ENCODE assay signal across 30 cellular contexts in genomic region chr7:134051020-134051419, GRCh38.
"Had no signal": no experiment of that assay in that cellular context is flagged by ENCODE, and none has a peak within 500 bp of the region (broad histone marks: within the 10 kb centered on the region; RNA-seq: fewer than 3 reads in every experiment).

No MANE protein-coding gene starts in this region.

- DNase-seq: activated CD4-positive, alpha-beta T cell treated with anti-CD3 and anti-CD28 coated beads for 36 hours; activated CD4-positive, CD25-positive, alpha-beta regulatory T cell; activated CD8-positive, alpha-beta memory T cell treated with anti-CD3 and anti-CD28 coated beads, Interleukin-2, amount 10 ng/mL, durations not matched to agents 7 days and 5 days; activated CD8-positive, alpha-beta T cell treated with anti-CD3 and anti-CD28 coated beads, Interleukin-2, amount 10 ng/mL, durations not matched to agents 7 days and 5 days; activated effector memory CD4-positive, alpha-beta T cell treated with Interleukin-2 at 50 U/mL for 16 hours; activated naive CD4-positive, alpha-beta T cell treated with Interleukin-2 at 50 U/mL for 16 hours; anterior cingulate cortex; endodermal cell; foreskin fibroblast; heart left ventricle; hypothalamus; immature natural killer cell; kidney; naive B cell; nephron progenitor cell; pancreas; retina; stimulated activated CD4-positive, alpha-beta T cell treated with anti-CD3 and anti-CD28 coated beads, Interleukin-4, amount 100 ng/mL, for 24 hours had no signal

- H3K4me1 ChIP-seq: heart left ventricle, pancreas, prostate gland, upper lobe of left lung, vagina had no signal

- H3K36me3 ChIP-seq: heart left ventricle, pancreas, prostate gland, upper lobe of left lung, vagina had no signal

- H3K4me3 ChIP-seq: heart left ventricle, pancreas, prostate gland, skin epidermis, upper lobe of left lung, vagina had no signal

- H3K27ac Mint-ChIP-seq: activated CD4-positive, alpha-beta T cell treated with anti-CD3 and anti-CD28 coated beads for 36 hours; activated CD8-positive, alpha-beta memory T cell treated with anti-CD3 and anti-CD28 coated beads, Interleukin-2, amount 10 ng/mL, durations not matched to agents 7 days and 5 days; activated CD8-positive, alpha-beta T cell treated with anti-CD3 and anti-CD28 coated beads, Interleukin-2, amount 10 ng/mL, durations not matched to agents 7 days and 5 days; activated naive CD8-positive, alpha-beta T cell; dendritic cell treated with granulocyte-macrophage colony-stimulating factor and Interleukin-4, amounts not matched to agents 40 ng/mL and 50 ng/mL, for 4 days; endodermal cell; immature natural killer cell; mesothelial cell of epicardium; nephron progenitor cell; stimulated activated effector memory CD8-positive, alpha-beta T cell treated with anti-CD3 and anti-CD28 coated beads, Interleukin-12 subunit alpha, Interleukin-12 subunit beta, amount 100 ng/mL, for 72 hours; stimulated activated naive CD8-positive, alpha-beta T cell treated with anti-CD3 and anti-CD28 coated beads, Interleukin-15, Interleukin-2, amounts not matched to agents 100 ng/mL and 50 ng/mL, for 24 hours had no signal

- H3K9me3 Mint-ChIP-seq: central memory CD8-positive, alpha-beta T cell; dendritic cell treated with granulocyte-macrophage colony-stimulating factor and Interleukin-4, amounts not matched to agents 40 ng/mL and 50 ng/mL, for 4 days; immature natural killer cell; stimulated activated effector memory CD8-positive, alpha-beta T cell treated with anti-CD3 and anti-CD28 coated beads, Interleukin-12 subunit alpha, Interleukin-12 subunit beta, amount 100 ng/mL, for 72 hours; stimulated activated naive CD8-positive, alpha-beta T cell treated with anti-CD3 and anti-CD28 coated beads, Interleukin-15, Interleukin-2, amounts not matched to agents 100 ng/mL and 50 ng/mL, for 24 hours had no signal

- ATAC-seq: activated CD4-positive, alpha-beta T cell treated with anti-CD3 and anti-CD28 coated beads for 36 hours; activated CD8-positive, alpha-beta memory T cell treated with anti-CD3 and anti-CD28 coated beads, Interleukin-2, amount 10 ng/mL, durations not matched to agents 7 days and 5 days; activated CD8-positive, alpha-beta T cell treated with anti-CD3 and anti-CD28 coated beads, Interleukin-2, amount 10 ng/mL, durations not matched to agents 7 days and 5 days; esophagus mucosa; heart left ventricle; pancreas; sciatic nerve; stimulated activated effector memory CD8-positive, alpha-beta T cell treated with anti-CD3 and anti-CD28 coated beads, Interleukin-12 subunit alpha, Interleukin-12 subunit beta, amount 100 ng/mL, for 72 hours had no signal

- H3K27me3 ChIP-seq: heart left ventricle, pancreas, upper lobe of left lung, vagina had no signal

- H3K27me3 Mint-ChIP-seq: activated CD4-positive, alpha-beta T cell treated with anti-CD3 and anti-CD28 coated beads for 36 hours; activated CD8-positive, alpha-beta memory T cell treated with anti-CD3 and anti-CD28 coated beads, Interleukin-2, amount 10 ng/mL, durations not matched to agents 7 days and 5 days; activated naive CD8-positive, alpha-beta T cell; central memory CD8-positive, alpha-beta T cell; naive B cell; stimulated activated naive CD8-positive, alpha-beta T cell treated with anti-CD3 and anti-CD28 coated beads, Interleukin-15, Interleukin-2, amounts not matched to agents 100 ng/mL and 50 ng/mL, for 24 hours had no signal

- H3K27ac ChIP-seq: heart left ventricle, pancreas, prostate gland, skin epidermis, upper lobe of left lung, vagina had no signal

- H3K36me3 Mint-ChIP-seq: activated CD8-positive, alpha-beta memory T cell treated with anti-CD3 and anti-CD28 coated beads, Interleukin-2, amount 10 ng/mL, durations not matched to agents 7 days and 5 days; stimulated activated effector memory CD8-positive, alpha-beta T cell treated with anti-CD3 and anti-CD28 coated beads, Interleukin-12 subunit alpha, Interleukin-12 subunit beta, amount 100 ng/mL, for 72 hours had no signal

- H3K4me1 Mint-ChIP-seq: activated CD4-positive, alpha-beta T cell treated with anti-CD3 and anti-CD28 coated beads for 36 hours; activated CD8-positive, alpha-beta memory T cell treated with anti-CD3 and anti-CD28 coated beads, Interleukin-2, amount 10 ng/mL, durations not matched to agents 7 days and 5 days; endodermal cell; immature natural killer cell; mesothelial cell of epicardium; nephron progenitor cell; stimulated activated effector memory CD8-positive, alpha-beta T cell treated with anti-CD3 and anti-CD28 coated beads, Interleukin-12 subunit alpha, Interleukin-12 subunit beta, amount 100 ng/mL, for 72 hours had no signal

- H3K4me3 Mint-ChIP-seq: activated CD4-positive, alpha-beta T cell treated with anti-CD3 and anti-CD28 coated beads for 36 hours; activated CD8-positive, alpha-beta memory T cell treated with anti-CD3 and anti-CD28 coated beads, Interleukin-2, amount 10 ng/mL, durations not matched to agents 7 days and 5 days; activated CD8-positive, alpha-beta T cell treated with anti-CD3 and anti-CD28 coated beads, Interleukin-2, amount 10 ng/mL, durations not matched to agents 7 days and 5 days; activated naive CD8-positive, alpha-beta T cell; central memory CD8-positive, alpha-beta T cell; dendritic cell treated with granulocyte-macrophage colony-stimulating factor and Interleukin-4, amounts not matched to agents 40 ng/mL and 50 ng/mL, for 4 days; endodermal cell; immature natural killer cell; mesothelial cell of epicardium; naive B cell; nephron progenitor cell; stimulated activated effector memory CD8-positive, alpha-beta T cell treated with anti-CD3 and anti-CD28 coated beads, Interleukin-12 subunit alpha, Interleukin-12 subunit beta, amount 100 ng/mL, for 72 hours; stimulated activated naive CD8-positive, alpha-beta T cell treated with anti-CD3 and anti-CD28 coated beads, Interleukin-15, Interleukin-2, amounts not matched to agents 100 ng/mL and 50 ng/mL, for 24 hours had no signal
